7 cellular contexts compared by ENCODE assay signal in genomic region chr20:3563548-3564177, GRCh38.
DNase-seq lines count a peak whose midpoint lies in the region; FAIRE-seq and TF ChIP-seq lines count a peak whose summit lies in the region.

No MANE protein-coding gene starts in this region.

- no peaks in the 10 kb centered on the region for H3K9me2 ChIP-seq in OCI-LY7 (ENCODE audit: insufficient read depth, low read length)

- no peak overlapping the region for H3K27ac Mint-ChIP-seq in endodermal cell

- CTCF ChIA-PET in OCI-LY7 (lab: Charles Lee; ENCODE audit: unreplicated experiment), result interaction anchor here (0.6 to 1.5 kb wide), 3 partner anchors 57 to 147 kb away, joined by 3 to 5 read pairs (median 4); no protein-coding TSS in a partner anchor

- no peaks in the 10 kb centered on the region for H3K9me3 Mint-ChIP-seq in endodermal cell

- H4K20me1 ChIP-seq in OCI-LY7 (ENCODE audit: insufficient read depth, low read length), result no peaks in the 10 kb centered on the region

- no peaks in the 10 kb centered on the region for H3K27me3 Mint-ChIP-seq in endodermal cell (ENCODE audit: insufficient read depth)

- no peaks in the 10 kb centered on the region for H3K27me3 ChIP-seq in endodermal cell (ENCODE audit: control insufficient read depth, insufficient read depth, low read length, poor library complexity, severe bottlenecking)

- DNase-seq in Daoy (ENCODE audit: low read depth) (peak; percentile 14), HTR-8/SVneo (ENCODE audit: insufficient read length, low spot score) (peak; percentile 50), OCI-LY7 (ENCODE audit: low spot score) (peak; percentile 65), endodermal cell (peak; percentile 53), mucosa of gallbladder (ENCODE audit: low spot score) (peak; percentile 15), cerebellar nuclear complex (lab: John Stamatoyannopoulos, UW) (no peak)
- no peak for DNase-seq in stimulated activated CD4-positive, alpha-beta T cell treated with anti-CD3 and anti-CD28 coated beads, Interleukin-4, amount 100 ng/mL, for 1 hour

- no peak overlapping the region for H2AFZ ChIP-seq in OCI-LY7 (ENCODE audit: low read length)

- intact Hi-C loops in OCI-LY7 (cut with micrococcal nuclease; ENCODE audit: unreplicated experiment), result loop anchor here (1.0 to 5.0 kb wide), 3 partner anchors 58 to 204 kb away; partner anchors contain the start of gene ADISSP

- H3K27ac ChIP-seq in OCI-LY7 (ENCODE audit: low read depth, low read length, poor library complexity, severe bottlenecking) (no peak overlapping the region), endodermal cell (ENCODE audit: low read depth, low read length) (no peak overlapping the region)

- H3K4me2 ChIP-seq in OCI-LY7 (ENCODE audit: low read length), result no peak overlapping the region

- H3K9ac ChIP-seq in endodermal cell (ENCODE audit: extremely low read depth, low read length, poor library complexity, severe bottlenecking), result no peak overlapping the region

- H3K4me1 ChIP-seq in OCI-LY7 (ENCODE audit: insufficient read depth, low read length, poor library complexity, severe bottlenecking), result peaks cover 11% of the 10 kb centered on the region
- H3K4me1 ChIP-seq in endodermal cell (ENCODE audit: control insufficient read depth, insufficient read depth, low read length), result no peaks in the 10 kb centered on the region

- TF ChIP-seq CTCF in OCI-LY7 (conservative IDR thresholded peaks at IDR 0.05; ENCODE audit: low read length), result peak; percentile 95
- TF ChIP-seq CTCF in endodermal cell (conservative IDR thresholded peaks at IDR 0.05), result peak; percentile 89

- peaks cover 27% of the 10 kb centered on the region for H3K36me3 Mint-ChIP-seq in endodermal cell (ENCODE audit: low read depth)

- H3K4me3 ChIP-seq in OCI-LY7 (ENCODE audit: low read depth, low read length, poor library complexity, severe bottlenecking) (no peak overlapping the region), endodermal cell (ENCODE audit: low read length) (no peak overlapping the region)

- POLR2A ChIA-PET in OCI-LY7 (lab: Charles Lee), result interaction anchor here (0.7 kb wide), 1 partner anchor 37 kb away, joined by 3 read pairs; no protein-coding TSS in a partner anchor

- no peaks in the 10 kb centered on the region for H3K4me1 Mint-ChIP-seq in endodermal cell

- H3K36me3 ChIP-seq in OCI-LY7 (ENCODE audit: insufficient read depth, low read length) (no peaks in the 10 kb centered on the region), endodermal cell (ENCODE audit: control insufficient read depth, insufficient read depth, low read length) (peaks cover 10% of the 10 kb centered on the region)

- 84 to 86% methylated on average over 2 to 4 of the region's 4 CpGs for WGBS in endodermal cell (ENCODE audit: insufficient coverage in 1 of 2, insufficient read length in 1 of 2), 2 experiments

- H3K79me2 ChIP-seq in OCI-LY7 (ENCODE audit: insufficient read depth, low read depth, low read length), result no peaks in the 10 kb centered on the region

- no TSS peak for BruUV-seq in OCI-LY7 (replicated peaks; lab: Mats Ljungman, UMichigan)

- no peak overlapping the region for H3K4me3 Mint-ChIP-seq in endodermal cell

- H3K9me3 ChIP-seq in OCI-LY7 (ENCODE audit: low read length) (no peaks in the 10 kb centered on the region), endodermal cell (ENCODE audit: control insufficient read depth, low read length) (no peaks in the 10 kb centered on the region)

- no peak for FAIRE-seq in HTR-8/SVneo (lab: Jason Lieb, UNC)

Comparison
In these comparisons a context has a peak if more than half of its experiments do, and no peak if none do; other contexts are left out.
1. DNase-seq: peak in Daoy (single experiment), HTR-8/SVneo (single experiment), OCI-LY7 (single experiment), endodermal cell (single experiment) and mucosa of gallbladder (single experiment); none in cerebellar nuclear complex (0 of 2) and stimulated activated CD4-positive, alpha-beta T cell treated with anti-CD3 and anti-CD28 coated beads, Interleukin-4, amount 100 ng/mL, for 1 hour (single experiment).